ENCODE assay signal across 20 cellular contexts in the genomic region with DNA sequence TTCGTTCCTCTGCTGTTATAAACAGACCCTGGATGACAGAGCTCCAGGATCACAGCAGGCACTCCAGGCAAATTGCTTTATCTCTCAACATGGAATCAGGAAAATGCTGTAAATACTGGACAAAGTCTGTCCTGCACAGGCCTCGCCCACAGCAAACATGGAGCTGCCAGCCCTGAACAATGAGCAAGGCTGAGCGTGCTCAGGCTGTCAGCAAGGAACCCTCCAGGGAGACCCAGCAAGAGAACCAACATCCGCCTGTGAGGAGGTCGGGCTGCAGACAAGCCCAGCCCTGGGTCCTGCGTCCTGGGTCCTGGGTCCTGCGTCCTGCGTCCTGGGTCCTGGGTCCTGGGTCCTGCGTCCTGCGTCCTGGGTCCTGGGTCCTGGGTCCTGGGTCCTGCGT.
A peak's percentile ranks its signal among the peaks of the same experiment; 100 is the strongest.
DNase-seq lines count a peak whose midpoint lies in the region; ATAC-seq and TF ChIP-seq lines count a peak whose summit lies in the region.
"Had no signal": no experiment of that assay in that cellular context is flagged by ENCODE, and none has a peak within 500 bp of the region (broad histone marks: within the 10 kb centered on the region; RNA-seq: fewer than 3 reads in every experiment).

No MANE protein-coding gene starts in this region.

- no peaks in the 10 kb centered on the region for H3K27me3 ChIP-seq in duodenal mucosa (ENCODE audit: control insufficient read depth in 1 of 2, insufficient read depth in 2 of 2, low read length in 2 of 2)
- no peaks in the 10 kb centered on the region for H3K27me3 ChIP-seq in mucosa of stomach (ENCODE audit: control insufficient read depth, insufficient read depth, low read length)
- H3K27me3 ChIP-seq: MG63 had no signal

- TF ChIP-seq CTCF in type B pancreatic cell (conservative IDR thresholded peaks at IDR 0.05): no peak

- intact Hi-C loops in Right ventricle myocardium superior (cut with DNase I) (no loop called here), left cardiac atrium (cut with DNase I) (no loop called here)

- no peaks in the 10 kb centered on the region for H3K9me3 Mint-ChIP-seq in type B pancreatic cell

- DNase-seq in Right ventricle myocardium superior: peak; percentile 61
- DNase-seq in left cardiac atrium: no peak
- no peak for DNase-seq in type B pancreatic cell (ENCODE audit: extremely low spot score, unreplicated experiment)
- no peak for DNase-seq in NCI-H2081 treated with DMSO at 0.1 percent for 48 hours (lab: John Stamatoyannopoulos, UW)
- no peak for DNase-seq in activated T-cell treated with anti-CD3 and anti-CD28 coated beads for 4 hours
- DNase-seq: DMS 273 treated with DMSO at 0.1 percent for 48 hours, GDM1, HCEC 1CT, Kasumi-1, MG63, NCI-H1048, NCI-H1436, NCI-H2029, NCI-H2171 treated with DMSO at 0.1 percent for 48 hours, NCI-H446 treated with DMSO at 0.1 percent for 48 hours, SHP77 had no signal

- H3K27ac ChIP-seq in duodenal mucosa (ENCODE audit: low read depth, low read length): no peak overlapping the region

- H3K36me3 ChIP-seq in duodenal mucosa (ENCODE audit: control insufficient read depth in 1 of 2, insufficient read depth in 2 of 2, low read length in 2 of 2) (no peaks in the 10 kb centered on the region), mucosa of stomach (ENCODE audit: control insufficient read depth, insufficient read depth, low read length) (no peaks in the 10 kb centered on the region)
- H3K36me3 ChIP-seq: MG63 had no signal

- H3K27ac Mint-ChIP-seq in type B pancreatic cell: peak overlapping the region; percentile 48
- H3K27ac Mint-ChIP-seq: B cell had no signal

- H3K9me3 ChIP-seq in duodenal mucosa (ENCODE audit: control insufficient read depth in 1 of 2, low read length in 2 of 2) (no peaks in the 10 kb centered on the region), mucosa of stomach (ENCODE audit: control insufficient read depth, low read length) (no peaks in the 10 kb centered on the region)
- H3K9me3 ChIP-seq: MG63 had no signal

- H3K9ac ChIP-seq in duodenal mucosa (ENCODE audit: low read depth in 1 of 2, low read length in 2 of 2) (no peak overlapping the region), mucosa of stomach (ENCODE audit: low read length) (no peak overlapping the region)

- H3K4me1 ChIP-seq in duodenal mucosa (ENCODE audit: control insufficient read depth in 1 of 2, insufficient read depth in 2 of 2, low read length in 2 of 2): peaks cover 5 to 6% of the 10 kb centered on the region in 2 donors
- peaks cover 29% of the 10 kb centered on the region for H3K4me1 ChIP-seq in mucosa of stomach (ENCODE audit: control insufficient read depth, insufficient read depth, low read length)

- peak; percentile 73 for ATAC-seq in Right ventricle myocardium superior (ENCODE audit: poor library complexity)
- ATAC-seq in left cardiac atrium: no peak
- no peak for ATAC-seq in HG02885 (IDR thresholded peaks at IDR 0.05; ENCODE audit: poor library complexity, unreplicated experiment)

- peak overlapping the region; percentile 9 for H3K4me3 Mint-ChIP-seq in type B pancreatic cell
- H3K4me3 Mint-ChIP-seq: B cell had no signal

- H3K4me3 ChIP-seq in duodenal mucosa (ENCODE audit: low read depth in 1 of 2, low read length in 2 of 2) (peak overlapping the region; percentile 36 to 43), mucosa of stomach (ENCODE audit: low read length) (peak overlapping the region; percentile 11)
- H3K4me3 ChIP-seq: MG63 had no signal

- no peaks in the 10 kb centered on the region for H3K36me3 Mint-ChIP-seq in type B pancreatic cell

- H3K4me1 Mint-ChIP-seq in type B pancreatic cell (ENCODE audit: unreplicated experiment): peaks cover 12% of the 10 kb centered on the region
- H3K4me1 Mint-ChIP-seq: B cell had no signal

- no peaks in the 10 kb centered on the region for H3K27me3 Mint-ChIP-seq in type B pancreatic cell
- H3K27me3 Mint-ChIP-seq: B cell had no signal
